In the genomic region with DNA sequence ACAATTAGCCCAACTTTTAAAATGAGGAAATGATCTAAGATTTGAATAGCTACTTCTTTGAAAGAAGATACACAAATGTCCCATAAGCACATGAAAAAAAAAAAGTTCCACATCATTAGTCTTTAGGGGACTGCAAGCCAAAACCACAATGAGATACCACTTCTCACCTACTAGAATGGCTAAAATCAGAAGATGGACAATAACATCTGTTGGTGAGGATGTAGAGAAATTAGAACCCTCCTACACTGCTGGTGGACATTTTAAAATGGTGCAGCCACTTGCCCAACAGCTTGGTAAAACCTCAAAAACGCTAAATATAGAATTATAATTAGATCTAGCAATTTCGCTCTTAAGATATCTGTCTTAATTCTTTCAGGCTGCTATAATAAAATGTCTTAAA, we compare ENCODE assay signal across 22 cellular contexts.
"Had no signal": no experiment of that assay in that cellular context is flagged by ENCODE, and none has a peak within 500 bp of the region (broad histone marks: within the 10 kb centered on the region; RNA-seq: fewer than 3 reads in every experiment).

No MANE protein-coding gene starts in this region.

- H3K27me3 ChIP-seq: MG63 had no signal

- H3K27ac ChIP-seq: KMS-11, RWPE1 had no signal

- H3K4me2 ChIP-seq: KMS-11 had no signal

- H3K4me3 ChIP-seq: MG63 had no signal

- DNase-seq: IMR-90, Kasumi-1, MG63, NCI-H1092, NCI-H1105 treated with DMSO at 0.1 percent for 48 hours, NCI-H1417 treated with DMSO at 0.1 percent for 48 hours, NCI-H146, NCI-H1694 treated with DMSO at 0.1 percent for 48 hours, NCI-H1930, NCI-H2081, NCI-H2107, NCI-H2227 treated with DMSO at 0.1 percent for 48 hours, NCI-H524, NCI-H526 treated with DMSO at 0.1 percent for 48 hours, NCI-H748 treated with DMSO at 0.1 percent for 48 hours, PC-3, SHP77 had no signal

- FAIRE-seq: HepG2 had no signal

- H3K9ac ChIP-seq: KMS-11 had no signal

- ATAC-seq: HepG2, Panc1, PC-3, SK-N-SH treated with all-trans-retinoic acid at 6 μM for 48 hours had no signal

- H3K36me3 ChIP-seq: MG63 had no signal
